In genomic region chr18:58315041-58315440, GRCh38 we compare ENCODE assay signal across 11 cellular contexts.
DNase-seq lines count a peak whose midpoint lies in the region; ATAC-seq and TF ChIP-seq lines count a peak whose summit lies in the region.
"Had no signal": no experiment of that assay in that cellular context is flagged by ENCODE, and none has a peak within 500 bp of the region (broad histone marks: within the 10 kb centered on the region; RNA-seq: fewer than 3 reads in every experiment).

No MANE protein-coding gene starts in this region.

- intact Hi-C loops in heart right ventricle (cut with DNase I) (loop anchor here in 6 of 10 donors (5.0 to 10.0 kb wide), 7 partner anchors 58 to 690 kb away; partner anchors contain the start of genes NARS1 (in 1 of the 6) and NEDD4L (in 1 of the 6)), Right ventricle myocardium superior (cut with DNase I) (loop anchor here (10.0 kb wide), 1 partner anchor 270 kb away; the partner anchor contains the start of gene NEDD4L), dorsolateral prefrontal cortex (cut with DNase I) (no loop called here), upper lobe of right lung (cut with DNase I) (no loop called here)
- intact Hi-C loops in CD4-positive, alpha-beta memory T cell (cut with micrococcal nuclease) = no loop called here

- 85 to 86% methylated on average over 8 of the region's 8 CpGs for WGBS in heart right ventricle, 2 donors

- H3K27ac Mint-ChIP-seq in CD4-positive, alpha-beta memory T cell = no peak overlapping the region

- H3K27me3 Mint-ChIP-seq in CD4-positive, alpha-beta memory T cell = peaks cover 0 to under 1% of the 10 kb centered on the region in 2 donors

- no peak overlapping the region for H3K9ac ChIP-seq in muscle layer of colon (ENCODE audit: low read length)

- TF ChIP-seq CTCF in heart right ventricle (IDR thresholded peaks at IDR 0.05) (no peak), dorsolateral prefrontal cortex (IDR thresholded peaks at IDR 0.05 in 54 of 56, conservative IDR thresholded peaks at IDR 0.05 in 2 of 56; ENCODE audit: low read depth in 1 of 56, partially characterized antibody in 56 of 56) (no peak), upper lobe of right lung (IDR thresholded peaks at IDR 0.05) (no peak)

- ATAC-seq in heart right ventricle = peak in 1 of 8 donors; percentile 28
- no peak for ATAC-seq in Right ventricle myocardium superior (ENCODE audit: poor library complexity)
- ATAC-seq in upper lobe of right lung = no peak

- CTCF ChIA-PET in CD4-positive, alpha-beta memory T cell (lab: Charles Lee; ENCODE audit: partially characterized antibody) = interaction anchor here (1.1 kb wide), 1 partner anchor 9 kb away, joined by 3 read pairs; no protein-coding TSS in a partner anchor

- H3K4me3 ChIP-seq in heart right ventricle (no peak overlapping the region), dorsolateral prefrontal cortex (no peak overlapping the region), muscle layer of colon (ENCODE audit: low read depth in 1 of 2, low read length in 2 of 2) (no peak overlapping the region), upper lobe of right lung (no peak overlapping the region)
- no peak overlapping the region for H3K4me3 ChIP-seq in CD4-positive, alpha-beta memory T cell (ENCODE audit: low read length in 2 of 2)
- H3K4me3 ChIP-seq in effector memory CD4-positive, alpha-beta T cell (ENCODE audit: insufficient read depth, low read depth, low read length, poor library complexity, severe bottlenecking) = no peak overlapping the region
- H3K4me3 ChIP-seq: SJCRH30 had no signal

- H3K4me1 Mint-ChIP-seq in CD4-positive, alpha-beta memory T cell = peaks cover 16 to 67% (median 39%) of the 10 kb centered on the region in 4 donors

- no peaks in the 10 kb centered on the region for H3K27me3 ChIP-seq in heart right ventricle
- no peaks in the 10 kb centered on the region for H3K27me3 ChIP-seq in dorsolateral prefrontal cortex
- H3K27me3 ChIP-seq in muscle layer of colon (ENCODE audit: control insufficient read depth in 1 of 2, insufficient read depth in 2 of 2, low read length in 2 of 2) = no peaks in the 10 kb centered on the region
- H3K27me3 ChIP-seq in upper lobe of right lung = no peaks in the 10 kb centered on the region
- H3K27me3 ChIP-seq in CD4-positive, alpha-beta memory T cell (ENCODE audit: insufficient read depth, low read length) = no peaks in the 10 kb centered on the region
- H3K27me3 ChIP-seq in effector memory CD4-positive, alpha-beta T cell (replicated peaks; ENCODE audit: control insufficient read depth, insufficient read depth, low read length, poor library complexity, severe bottlenecking) = no peaks in the 10 kb centered on the region
- H3K27me3 ChIP-seq: SJCRH30 had no signal

- POLR2A ChIA-PET in CD4-positive, alpha-beta memory T cell (lab: Charles Lee; ENCODE audit: partially characterized antibody) = no interaction called here

- H3K36me3 ChIP-seq in heart right ventricle (no peaks in the 10 kb centered on the region), muscle layer of colon (ENCODE audit: insufficient read depth, low read length) (no peaks in the 10 kb centered on the region), upper lobe of right lung (no peaks in the 10 kb centered on the region)
- no peaks in the 10 kb centered on the region for H3K36me3 ChIP-seq in CD4-positive, alpha-beta memory T cell (ENCODE audit: insufficient read depth, low read length)
- H3K36me3 ChIP-seq in effector memory CD4-positive, alpha-beta T cell (ENCODE audit: control insufficient read depth, insufficient read depth, low read length) = no peaks in the 10 kb centered on the region
- H3K36me3 ChIP-seq: SJCRH30 had no signal

- H3K4me3 Mint-ChIP-seq in CD4-positive, alpha-beta memory T cell = no peak overlapping the region

- H3K9me3 Mint-ChIP-seq in CD4-positive, alpha-beta memory T cell = no peaks in the 10 kb centered on the region

- H3K27ac ChIP-seq in heart right ventricle = peak overlapping the region; percentile 23 to 79 (median 70)
- peak overlapping the region in 38 of 59 donors; percentile 9 to 80 (median 59) for H3K27ac ChIP-seq in dorsolateral prefrontal cortex
- peak overlapping the region; percentile 12 for H3K27ac ChIP-seq in muscle layer of colon (ENCODE audit: low read depth, low read length)
- peak overlapping the region; percentile 69 for H3K27ac ChIP-seq in upper lobe of right lung
- no peak overlapping the region for H3K27ac ChIP-seq in CD4-positive, alpha-beta memory T cell (ENCODE audit: low read depth, low read length)
- H3K27ac ChIP-seq in effector memory CD4-positive, alpha-beta T cell (ENCODE audit: insufficient read depth, low read length, poor library complexity, severe bottlenecking) = no peak overlapping the region
- H3K27ac ChIP-seq: SJCRH30 had no signal

- H3K36me3 Mint-ChIP-seq in CD4-positive, alpha-beta memory T cell = no peaks in the 10 kb centered on the region

- H3K4me1 ChIP-seq in heart right ventricle (peaks cover 19 to 69% (median 47%) of the 10 kb centered on the region in 9 donors), muscle layer of colon (ENCODE audit: insufficient read depth, low read length) (peaks cover 64% of the 10 kb centered on the region), upper lobe of right lung (peaks cover 21% of the 10 kb centered on the region)
- peaks cover 26% of the 10 kb centered on the region for H3K4me1 ChIP-seq in CD4-positive, alpha-beta memory T cell (ENCODE audit: insufficient read depth, low read length)
- peaks cover 12% of the 10 kb centered on the region for H3K4me1 ChIP-seq in effector memory CD4-positive, alpha-beta T cell (ENCODE audit: control insufficient read depth, insufficient read depth, low read length, poor library complexity, severe bottlenecking)

- no peak for DNase-seq in heart right ventricle
- no peak for DNase-seq in Right ventricle myocardium superior
- DNase-seq in dorsolateral prefrontal cortex = no peak
- no peak for DNase-seq in upper lobe of right lung
- no peak for DNase-seq in CD4-positive, alpha-beta memory T cell
- DNase-seq in NCI-H446 treated with DMSO at 0.1 percent for 48 hours (lab: John Stamatoyannopoulos, UW) = no peak
- DNase-seq in effector memory CD4-positive, alpha-beta T cell = no peak
- DNase-seq: activated T-cell treated with anti-CD3 and anti-CD28 coated beads for 4 hours, NCI-H524 had no signal

- no peaks in the 10 kb centered on the region for H3K9me3 ChIP-seq in heart right ventricle
- H3K9me3 ChIP-seq in muscle layer of colon (ENCODE audit: low read length) = no peaks in the 10 kb centered on the region
- no peaks in the 10 kb centered on the region for H3K9me3 ChIP-seq in upper lobe of right lung
- no peaks in the 10 kb centered on the region for H3K9me3 ChIP-seq in CD4-positive, alpha-beta memory T cell (ENCODE audit: control insufficient read depth in 1 of 2, low read length in 2 of 2)
- H3K9me3 ChIP-seq in effector memory CD4-positive, alpha-beta T cell (ENCODE audit: control insufficient read depth, low read length) = no peaks in the 10 kb centered on the region
- H3K9me3 ChIP-seq: SJCRH30 had no signal

Comparison
In these comparisons a context has a peak if more than half of its experiments do, and no peak if none do; other contexts are left out.
1. H3K27ac ChIP-seq: peak in heart right ventricle (10 of 10), dorsolateral prefrontal cortex (38 of 59), muscle layer of colon (single experiment) and upper lobe of right lung (single experiment); none in CD4-positive, alpha-beta memory T cell (single experiment) and effector memory CD4-positive, alpha-beta T cell (single experiment).
2. intact Hi-C loops: an anchor here in heart right ventricle (5.0 to 10.0 kb wide) and Right ventricle myocardium superior (10.0 kb wide); none called in dorsolateral prefrontal cortex, upper lobe of right lung and CD4-positive, alpha-beta memory T cell.